Comparison of ENCODE assay signal across 8 cellular contexts in the genomic region with DNA sequence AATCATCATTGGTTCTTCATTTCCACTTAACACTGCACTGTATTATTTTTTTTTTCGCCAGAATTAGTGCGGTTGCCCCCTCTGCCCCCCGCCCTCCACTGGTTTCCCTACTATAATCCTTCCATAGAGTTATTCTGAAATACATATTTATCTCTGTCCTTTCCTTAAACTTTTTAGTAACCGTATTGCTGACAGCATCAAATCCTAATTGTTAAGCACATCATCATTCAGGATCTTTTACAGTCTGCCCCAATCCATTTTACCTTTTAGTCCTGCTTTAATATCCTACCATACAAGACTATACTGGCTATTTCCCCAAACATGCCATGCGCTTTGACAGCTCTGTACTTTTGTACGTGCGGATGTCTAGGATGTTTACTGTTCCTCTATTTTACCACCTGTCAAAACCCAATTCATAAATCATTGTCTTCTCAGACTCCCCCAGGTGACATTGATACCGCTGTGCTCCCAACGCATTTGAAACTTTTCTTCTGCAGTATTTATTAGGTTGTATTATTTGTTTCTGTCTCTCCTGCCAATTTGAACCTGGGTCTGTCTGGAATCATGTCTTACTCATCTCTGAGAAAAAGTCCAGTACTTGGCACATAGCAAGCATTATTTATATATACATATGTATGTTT. TPM values are rescaled to one million over a fixed set of nuclear protein-coding genes. Genes with fewer than 3 reads are reported as not detected.
DNase-seq lines count a peak whose midpoint lies in the region; ATAC-seq and TF ChIP-seq lines count a peak whose summit lies in the region.

No MANE protein-coding gene starts in this region.

- H2AFZ ChIP-seq in DND-41 (ENCODE audit: low read depth, low read length), result peak overlapping the region; percentile 95; the same call in 1 of the 2 replicates

- H3K27ac ChIP-seq in DND-41 (ENCODE audit: low read length), result peak overlapping the region; percentile 92
- H3K27ac ChIP-seq in adrenal gland, result peak overlapping the region in 4 of 5 donors; percentile 66 to 97 (median 95)
- peak overlapping the region; percentile 95 to 96 for H3K27ac ChIP-seq in left lung
- peak overlapping the region in 2 of 3 donors; percentile 97 to 99 for H3K27ac ChIP-seq in thyroid gland

- peaks cover 97% of the 10 kb centered on the region for H3K79me2 ChIP-seq in DND-41 (ENCODE audit: insufficient read depth, low read length)

- TF ChIP-seq CTCF in DND-41 (IDR thresholded peaks at IDR 0.05; ENCODE audit: borderline replicate concordance, extremely low read depth, low read length, poor library complexity, severe bottlenecking) (no peak), adrenal gland (IDR thresholded peaks at IDR 0.05) (no peak), left lung (IDR thresholded peaks at IDR 0.05) (no peak), thyroid gland (IDR thresholded peaks at IDR 0.05) (no peak)

- H3K36me3 ChIP-seq in DND-41 (ENCODE audit: insufficient read depth, low read length) (peaks cover 11% of the 10 kb centered on the region), adrenal gland (replicated peaks in 1 of 2) (no peaks in the 10 kb centered on the region), left lung (no peaks in the 10 kb centered on the region), thyroid gland (no peaks in the 10 kb centered on the region)

- peak overlapping the region; percentile 90 for H3K9ac ChIP-seq in DND-41 (ENCODE audit: low read depth, low read length)

- TF ChIP-seq POLR2A in adrenal gland (IDR thresholded peaks at IDR 0.05), result no peak
- TF ChIP-seq POLR2A in thyroid gland (IDR thresholded peaks at IDR 0.05), result no peak

- H4K20me1 ChIP-seq in DND-41 (ENCODE audit: insufficient read depth, low read length), result peaks cover 23% of the 10 kb centered on the region

- peak overlapping the region; percentile 90 to 95 for H3K4me3 ChIP-seq in DND-41 (ENCODE audit: low read depth in 1 of 2, low read length in 2 of 2)
- peak overlapping the region; percentile 36 to 87 (median 84) for H3K4me3 ChIP-seq in adrenal gland
- H3K4me3 ChIP-seq in left lung, result peak overlapping the region; percentile 79 to 87
- H3K4me3 ChIP-seq in thyroid gland (replicated peaks in 1 of 3), result peak overlapping the region; percentile 72 to 99 (median 85)

- H3K4me2 ChIP-seq in DND-41 (ENCODE audit: insufficient read depth, low read length), result peak overlapping the region; percentile 84

- peak overlapping the region; percentile 94 to 99 (median 97) for H3K4me3 Mint-ChIP-seq in IgD-negative memory B cell

- peaks cover 9% of the 10 kb centered on the region for H3K36me3 Mint-ChIP-seq in IgD-negative memory B cell

- H3K9me3 ChIP-seq in DND-41 (ENCODE audit: insufficient read depth, low read length, severe bottlenecking), result peaks cover 2% of the 10 kb centered on the region
- H3K9me3 ChIP-seq in adrenal gland (replicated peaks in 1 of 3), result peaks cover 0 to 2% (median under 1%) of the 10 kb centered on the region in 3 donors
- no peaks in the 10 kb centered on the region for H3K9me3 ChIP-seq in left lung
- H3K9me3 ChIP-seq in thyroid gland, result no peaks in the 10 kb centered on the region

- H3K9me3 Mint-ChIP-seq in IgD-negative memory B cell, result no peaks in the 10 kb centered on the region

- peaks cover 57 to 60% (median 60%) of the 10 kb centered on the region in 3 donors for H3K4me1 Mint-ChIP-seq in IgD-negative memory B cell

- H3K4me1 ChIP-seq in DND-41 (ENCODE audit: insufficient read depth, low read length) (peaks cover 77% of the 10 kb centered on the region), adrenal gland (replicated peaks in 1 of 2) (peaks cover 21 to 63% of the 10 kb centered on the region in 2 donors), left lung (peaks cover 20 to 64% of the 10 kb centered on the region in 2 donors), thyroid gland (peaks cover 40 to 43% of the 10 kb centered on the region in 2 donors)

- 2 to 4% (median 3%) methylated on average over 9 of the region's 9 CpGs for WGBS in adrenal gland, 4 donors
- WGBS in thyroid gland, 2 donors, result 16 to 20% methylated on average over 9 of the region's 9 CpGs

- intact Hi-C loops in adrenal gland (cut with DNase I) (loop anchor here in 1 of 2 donors (10.0 kb wide), 1 partner anchor 75 kb away; the partner anchor contains the start of gene TM7SF3), left lung (cut with DNase I) (no loop called here), thyroid gland (cut with DNase I) (no loop called here), head of caudate nucleus (cut with DNase I) (loop anchor here (2.0 to 10.0 kb wide), 2 partner anchors 75 to 85 kb away; partner anchors contain the start of gene TM7SF3)

- ATAC-seq in DND-41 (ENCODE audit: insufficient read depth, low read depth) (no peak), left lung (no peak)

- H3K27ac Mint-ChIP-seq in IgD-negative memory B cell, result peak overlapping the region; percentile 89 to 99 (median 97)

- H3K27me3 ChIP-seq in DND-41 (ENCODE audit: insufficient read depth, low read length, poor library complexity) (no peaks in the 10 kb centered on the region), adrenal gland (no peaks in the 10 kb centered on the region), left lung (no peaks in the 10 kb centered on the region), thyroid gland (no peaks in the 10 kb centered on the region)

- DNase-seq in DND-41, result no peak
- no peak for DNase-seq in adrenal gland
- no peak for DNase-seq in left lung
- no peak for DNase-seq in thyroid gland
- DNase-seq in central memory CD4-positive, alpha-beta T cell, result no peak
- DNase-seq in head of caudate nucleus, result no peak
- no peak for DNase-seq in NCI-H446 (lab: John Stamatoyannopoulos, UW)

- H3K27me3 Mint-ChIP-seq in IgD-negative memory B cell, result no peaks in the 10 kb centered on the region

RNA-seq across cellular contexts. Expression of gene FGFR1OP2, which starts 1.0 kb away (rescaled TPM):
- polyA plus RNA-seq in IgD-negative memory B cell (66.2 TPM), adrenal gland (10 to 100 TPM; 55.9 to 73.7 (median 66.7) TPM)
- total RNA-seq in adrenal gland (100 to 1,000 TPM in 3 of 8 donors, 10 to 100 TPM in 5; 43.5 to 154 (median 77.4) TPM), left lung (10 to 100 TPM; 44.0 to 53.5 TPM), thyroid gland (100 to 1,000 TPM in 2 of 4 donors, 10 to 100 TPM in 2; 68.1 to 134 (median 96.9) TPM)

RNA-seq across cellular contexts. Expression of gene INTS13, which starts 1.5 kb away (rescaled TPM):
- polyA plus RNA-seq in IgD-negative memory B cell (14.6 TPM), adrenal gland (10 to 100 TPM; 49.2 to 67.9 (median 52.7) TPM)
- total RNA-seq in adrenal gland (10 to 100 TPM; 22.7 to 54.4 (median 31.6) TPM), left lung (10 to 100 TPM; 17.1 to 22.1 TPM), thyroid gland (10 to 100 TPM; 15.7 to 30.5 (median 18.4) TPM)
